ENCODE assay signal across 2 cellular contexts in the genomic region with DNA sequence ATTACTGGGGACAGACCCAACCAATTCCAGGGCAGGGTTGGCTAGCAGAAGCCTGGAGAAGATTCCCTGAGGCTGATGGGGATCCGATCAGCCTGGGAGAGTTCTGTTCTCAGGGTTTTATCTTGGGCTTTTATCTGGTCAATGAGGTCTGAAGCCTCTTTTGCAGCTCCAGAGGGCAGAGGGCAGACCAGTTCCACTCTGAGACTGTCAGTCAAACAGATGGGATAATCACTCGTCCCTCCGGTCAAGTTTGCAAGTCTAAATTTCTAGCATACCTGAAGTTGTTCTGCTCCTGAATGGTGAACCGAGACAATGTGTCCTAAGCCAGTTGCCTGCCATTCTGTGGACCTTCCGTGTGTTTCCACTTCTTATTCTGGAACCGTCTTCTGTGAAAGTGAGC.
A peak's percentile ranks its signal among the peaks of the same experiment; 100 is the strongest.
TF ChIP-seq lines count a peak whose summit lies in the region.

No MANE protein-coding gene starts in this region.

TF ChIP-seq in HepG2, 621 proteins besides CTCF, POLR2A, EP300 and RAD21:
- TF ChIP-seq BHLHE40 (IDR thresholded peaks at IDR 0.05; ENCODE audit: low read length): no peak
- TF ChIP-seq, protein P1, sequence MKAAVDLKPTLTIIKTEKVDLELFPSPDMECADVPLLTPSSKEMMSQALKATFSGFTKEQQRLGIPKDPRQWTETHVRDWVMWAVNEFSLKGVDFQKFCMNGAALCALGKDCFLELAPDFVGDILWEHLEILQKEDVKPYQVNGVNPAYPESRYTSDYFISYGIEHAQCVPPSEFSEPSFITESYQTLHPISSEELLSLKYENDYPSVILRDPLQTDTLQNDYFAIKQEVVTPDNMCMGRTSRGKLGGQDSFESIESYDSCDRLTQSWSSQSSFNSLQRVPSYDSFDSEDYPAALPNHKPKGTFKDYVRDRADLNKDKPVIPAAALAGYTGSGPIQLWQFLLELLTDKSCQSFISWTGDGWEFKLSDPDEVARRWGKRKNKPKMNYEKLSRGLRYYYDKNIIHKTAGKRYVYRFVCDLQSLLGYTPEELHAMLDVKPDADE (CRISPR knock-in tag; IDR thresholded peaks at IDR 0.05): no peak
- TF ChIP-seq, protein P2, sequence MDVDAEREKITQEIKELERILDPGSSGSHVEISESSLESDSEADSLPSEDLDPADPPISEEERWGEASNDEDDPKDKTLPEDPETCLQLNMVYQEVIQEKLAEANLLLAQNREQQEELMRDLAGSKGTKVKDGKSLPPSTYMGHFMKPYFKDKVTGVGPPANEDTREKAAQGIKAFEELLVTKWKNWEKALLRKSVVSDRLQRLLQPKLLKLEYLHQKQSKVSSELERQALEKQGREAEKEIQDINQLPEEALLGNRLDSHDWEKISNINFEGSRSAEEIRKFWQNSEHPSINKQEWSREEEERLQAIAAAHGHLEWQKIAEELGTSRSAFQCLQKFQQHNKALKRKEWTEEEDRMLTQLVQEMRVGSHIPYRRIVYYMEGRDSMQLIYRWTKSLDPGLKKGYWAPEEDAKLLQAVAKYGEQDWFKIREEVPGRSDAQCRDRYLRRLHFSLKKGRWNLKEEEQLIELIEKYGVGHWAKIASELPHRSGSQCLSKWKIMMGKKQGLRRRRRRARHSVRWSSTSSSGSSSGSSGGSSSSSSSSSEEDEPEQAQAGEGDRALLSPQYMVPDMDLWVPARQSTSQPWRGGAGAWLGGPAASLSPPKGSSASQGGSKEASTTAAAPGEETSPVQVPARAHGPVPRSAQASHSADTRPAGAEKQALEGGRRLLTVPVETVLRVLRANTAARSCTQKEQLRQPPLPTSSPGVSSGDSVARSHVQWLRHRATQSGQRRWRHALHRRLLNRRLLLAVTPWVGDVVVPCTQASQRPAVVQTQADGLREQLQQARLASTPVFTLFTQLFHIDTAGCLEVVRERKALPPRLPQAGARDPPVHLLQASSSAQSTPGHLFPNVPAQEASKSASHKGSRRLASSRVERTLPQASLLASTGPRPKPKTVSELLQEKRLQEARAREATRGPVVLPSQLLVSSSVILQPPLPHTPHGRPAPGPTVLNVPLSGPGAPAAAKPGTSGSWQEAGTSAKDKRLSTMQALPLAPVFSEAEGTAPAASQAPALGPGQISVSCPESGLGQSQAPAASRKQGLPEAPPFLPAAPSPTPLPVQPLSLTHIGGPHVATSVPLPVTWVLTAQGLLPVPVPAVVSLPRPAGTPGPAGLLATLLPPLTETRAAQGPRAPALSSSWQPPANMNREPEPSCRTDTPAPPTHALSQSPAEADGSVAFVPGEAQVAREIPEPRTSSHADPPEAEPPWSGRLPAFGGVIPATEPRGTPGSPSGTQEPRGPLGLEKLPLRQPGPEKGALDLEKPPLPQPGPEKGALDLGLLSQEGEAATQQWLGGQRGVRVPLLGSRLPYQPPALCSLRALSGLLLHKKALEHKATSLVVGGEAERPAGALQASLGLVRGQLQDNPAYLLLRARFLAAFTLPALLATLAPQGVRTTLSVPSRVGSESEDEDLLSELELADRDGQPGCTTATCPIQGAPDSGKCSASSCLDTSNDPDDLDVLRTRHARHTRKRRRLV (CRISPR knock-in tag; IDR thresholded peaks at IDR 0.05): no peak
- TF ChIP-seq TRIM24 (CRISPR knock-in tag; IDR thresholded peaks at IDR 0.05): no peak
- TF ChIP-seq, protein P3, sequence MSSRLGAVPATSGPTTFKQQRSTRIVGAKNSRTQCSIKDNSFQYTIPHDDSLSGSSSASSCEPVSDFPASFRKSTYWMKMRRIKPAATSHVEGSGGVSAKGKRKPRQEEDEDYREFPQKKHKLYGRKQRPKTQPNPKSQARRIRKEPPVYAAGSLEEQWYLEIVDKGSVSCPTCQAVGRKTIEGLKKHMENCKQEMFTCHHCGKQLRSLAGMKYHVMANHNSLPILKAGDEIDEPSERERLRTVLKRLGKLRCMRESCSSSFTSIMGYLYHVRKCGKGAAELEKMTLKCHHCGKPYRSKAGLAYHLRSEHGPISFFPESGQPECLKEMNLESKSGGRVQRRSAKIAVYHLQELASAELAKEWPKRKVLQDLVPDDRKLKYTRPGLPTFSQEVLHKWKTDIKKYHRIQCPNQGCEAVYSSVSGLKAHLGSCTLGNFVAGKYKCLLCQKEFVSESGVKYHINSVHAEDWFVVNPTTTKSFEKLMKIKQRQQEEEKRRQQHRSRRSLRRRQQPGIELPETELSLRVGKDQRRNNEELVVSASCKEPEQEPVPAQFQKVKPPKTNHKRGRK (CRISPR knock-in tag; IDR thresholded peaks at IDR 0.05): no peak
- TF ChIP-seq ZNF317 (CRISPR knock-in tag; IDR thresholded peaks at IDR 0.05): no peak
- no peak for TF ChIP-seq ZNF572 (CRISPR knock-in tag; IDR thresholded peaks at IDR 0.05)
- TF ChIP-seq HIVEP1 (CRISPR knock-in tag; IDR thresholded peaks at IDR 0.05): no peak
- no peak for TF ChIP-seq GFI1 (CRISPR knock-in tag; IDR thresholded peaks at IDR 0.05; ENCODE audit: borderline replicate concordance)
- no peak for TF ChIP-seq ZNF138 (CRISPR knock-in tag; IDR thresholded peaks at IDR 0.05; ENCODE audit: low read depth)
- no peak for TF ChIP-seq FOXC1 (CRISPR knock-in tag; IDR thresholded peaks at IDR 0.05; ENCODE audit: borderline replicate concordance)
- no peak for TF ChIP-seq ZBTB7A (CRISPR knock-in tag; IDR thresholded peaks at IDR 0.05)
- no peak for TF ChIP-seq XRCC5 (optimal IDR thresholded peaks at IDR 0.05; ENCODE audit: low read length)
- no peak for TF ChIP-seq HOXA5 (CRISPR knock-in tag; IDR thresholded peaks at IDR 0.05)
- no peak for TF ChIP-seq ZNF549 (CRISPR knock-in tag; IDR thresholded peaks at IDR 0.05)
- TF ChIP-seq NCOR1 (IDR thresholded peaks at IDR 0.05; ENCODE audit: borderline replicate concordance, low read length): no peak
- TF ChIP-seq RARG (CRISPR knock-in tag; IDR thresholded peaks at IDR 0.05; ENCODE audit: low read depth): no peak
TF ChIP-seq in HepG2: peak in this region for 0.

TF ChIP-seq in K562, 482 proteins besides CTCF, POLR2A, EP300 and RAD21:
- TF ChIP-seq MIER1 (IDR thresholded peaks at IDR 0.05; ENCODE audit: low read depth): no peak
- TF ChIP-seq, protein P4, sequence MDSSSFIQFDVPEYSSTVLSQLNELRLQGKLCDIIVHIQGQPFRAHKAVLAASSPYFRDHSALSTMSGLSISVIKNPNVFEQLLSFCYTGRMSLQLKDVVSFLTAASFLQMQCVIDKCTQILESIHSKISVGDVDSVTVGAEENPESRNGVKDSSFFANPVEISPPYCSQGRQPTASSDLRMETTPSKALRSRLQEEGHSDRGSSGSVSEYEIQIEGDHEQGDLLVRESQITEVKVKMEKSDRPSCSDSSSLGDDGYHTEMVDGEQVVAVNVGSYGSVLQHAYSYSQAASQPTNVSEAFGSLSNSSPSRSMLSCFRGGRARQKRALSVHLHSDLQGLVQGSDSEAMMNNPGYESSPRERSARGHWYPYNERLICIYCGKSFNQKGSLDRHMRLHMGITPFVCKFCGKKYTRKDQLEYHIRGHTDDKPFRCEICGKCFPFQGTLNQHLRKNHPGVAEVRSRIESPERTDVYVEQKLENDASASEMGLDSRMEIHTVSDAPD (CRISPR knock-in tag; IDR thresholded peaks at IDR 0.05): no peak
- TF ChIP-seq, protein P5, sequence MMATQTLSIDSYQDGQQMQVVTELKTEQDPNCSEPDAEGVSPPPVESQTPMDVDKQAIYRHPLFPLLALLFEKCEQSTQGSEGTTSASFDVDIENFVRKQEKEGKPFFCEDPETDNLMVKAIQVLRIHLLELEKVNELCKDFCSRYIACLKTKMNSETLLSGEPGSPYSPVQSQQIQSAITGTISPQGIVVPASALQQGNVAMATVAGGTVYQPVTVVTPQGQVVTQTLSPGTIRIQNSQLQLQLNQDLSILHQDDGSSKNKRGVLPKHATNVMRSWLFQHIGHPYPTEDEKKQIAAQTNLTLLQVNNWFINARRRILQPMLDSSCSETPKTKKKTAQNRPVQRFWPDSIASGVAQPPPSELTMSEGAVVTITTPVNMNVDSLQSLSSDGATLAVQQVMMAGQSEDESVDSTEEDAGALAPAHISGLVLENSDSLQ (IDR thresholded peaks at IDR 0.05): peak; percentile 52; the same call in 1 of the 2 replicates
